Comparison of ENCODE assay signal across 10 cellular contexts in the genomic region with DNA sequence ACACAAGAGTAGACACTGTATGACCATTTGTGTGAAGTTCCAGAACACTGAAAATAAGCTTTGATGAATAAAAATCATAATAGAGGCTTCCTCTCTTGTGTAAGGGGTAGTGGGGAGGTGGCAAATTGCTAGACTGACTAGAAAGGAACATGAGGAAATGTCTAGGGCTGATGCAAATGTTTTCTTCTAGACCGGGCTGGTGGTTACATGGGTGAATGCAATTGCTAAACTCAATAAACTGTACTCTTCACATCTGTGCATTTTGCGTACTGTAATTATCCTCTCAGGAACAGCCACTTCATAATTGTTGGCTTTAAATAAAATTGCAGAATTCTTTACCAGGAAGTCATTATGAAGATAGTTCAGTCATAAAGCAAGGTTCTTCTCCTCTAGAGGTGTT. TPM values are rescaled to one million over a fixed set of nuclear protein-coding genes. Genes with fewer than 3 reads are reported as not detected.
DNase-seq lines count a peak whose midpoint lies in the region; ATAC-seq and FAIRE-seq lines count a peak whose summit lies in the region.
"Had no signal": no experiment of that assay in that cellular context is flagged by ENCODE, and none has a peak within 500 bp of the region (broad histone marks: within the 10 kb centered on the region; RNA-seq: fewer than 3 reads in every experiment).

No MANE protein-coding gene starts in this region.

- peak; percentile 75 for DNase-seq in DMS79 treated with DMSO at 0.1 percent for 48 hours (lab: John Stamatoyannopoulos, UW)
- no peak for DNase-seq in GM19239 (ENCODE audit: insufficient read length, low spot score)
- peak; percentile 69 for DNase-seq in NCI-H69 (lab: John Stamatoyannopoulos, UW)
- DNase-seq in NCI-H2196 (lab: John Stamatoyannopoulos, UW; ENCODE audit: unreplicated experiment): no peak
- DNase-seq in activated CD4-positive, alpha-beta T cell treated with anti-CD3 and anti-CD28 coated beads, Interleukin-2, amount 50 U/mL, for 1 hour: no peak
- DNase-seq in stimulated activated naive CD8-positive, alpha-beta T cell treated with anti-CD3 and anti-CD28 coated beads, Interleukin-15, Interleukin-2, amounts not matched to agents 100 U/mL and 50 U/mL, for 24 hours: no peak
- DNase-seq in SK-N-DZ (ENCODE audit: low spot score): no peak
- DNase-seq: foreskin melanocyte had no signal

- ATAC-seq in HG02885 (IDR thresholded peaks at IDR 0.05; ENCODE audit: poor library complexity, unreplicated experiment): peak; percentile 80
- no peak for ATAC-seq in stimulated activated naive CD8-positive, alpha-beta T cell treated with anti-CD3 and anti-CD28 coated beads, Interleukin-15, Interleukin-2, amounts not matched to agents 100 U/mL and 50 U/mL, for 24 hours
- ATAC-seq: K562 had no signal

- peak; percentile 56 for FAIRE-seq in GM19239 (lab: Jason Lieb, UNC)
- FAIRE-seq: K562 had no signal

RNA-seq across cellular contexts. Expression of a gene that starts 5.2 kb away (rescaled TPM):
- polyA plus RNA-seq in SK-N-DZ (2014; cell fraction: cytosol; rRNA removed): 7.7 and 8.6 TPM in 2 replicates
- polyA plus RNA-seq in SK-N-DZ (2014; cell fraction: nucleus; rRNA removed): 3.5 and 4.9 TPM in 2 replicates

Comparison
In these comparisons a context has a peak if more than half of its experiments do, and no peak if none do; other contexts are left out.
1. DNase-seq: peak in DMS79 treated with DMSO at 0.1 percent for 48 hours (single experiment) and NCI-H69 (single experiment); none in GM19239 (single experiment), NCI-H2196 (single experiment), activated CD4-positive, alpha-beta T cell treated with anti-CD3 and anti-CD28 coated beads, Interleukin-2, amount 50 U/mL, for 1 hour (single experiment), stimulated activated naive CD8-positive, alpha-beta T cell treated with anti-CD3 and anti-CD28 coated beads, Interleukin-15, Interleukin-2, amounts not matched to agents 100 U/mL and 50 U/mL, for 24 hours (single experiment) and SK-N-DZ (single experiment).